In the genomic region with DNA sequence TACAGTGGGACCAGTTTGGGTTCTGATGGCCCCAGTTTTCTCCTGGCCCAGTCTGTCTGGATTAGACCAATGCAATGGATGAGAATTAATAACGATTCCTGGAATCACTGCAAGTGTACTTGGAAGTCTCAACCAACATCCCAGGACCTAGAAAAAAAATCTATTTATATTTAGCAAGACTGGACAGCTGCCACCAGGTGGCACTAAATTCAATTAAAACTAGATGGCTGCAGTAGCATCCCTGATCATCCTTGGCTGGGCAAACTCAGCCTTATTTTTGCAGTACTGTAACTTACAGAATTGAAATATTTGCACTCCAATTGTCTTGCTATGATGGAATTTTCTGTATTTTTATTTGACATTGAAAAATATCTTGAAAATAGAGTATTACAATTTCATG, we compare ENCODE assay signal across 8 cellular contexts.
DNase-seq lines count a peak whose midpoint lies in the region; ATAC-seq, FAIRE-seq and TF ChIP-seq lines count a peak whose summit lies in the region.

No MANE protein-coding gene starts in this region.

- H3K36me3 Mint-ChIP-seq in activated T-cell treated with anti-CD3 and anti-CD28 coated beads, Interleukin-2, amount 50 U/mL, for 4 hours (ENCODE audit: insufficient read depth): no peaks in the 10 kb centered on the region

- no peak for TF ChIP-seq CTCF in GM13976 (IDR thresholded peaks at IDR 0.05; ENCODE audit: borderline replicate concordance, control extremely low read depth, extremely low read depth, insufficient read depth, missing control alignments)

- FAIRE-seq in A204.1 (lab: Jason Lieb, UNC) (peak; percentile 94), HTR-8/SVneo (lab: Jason Lieb, UNC) (no peak), GM12892 (lab: Jason Lieb, UNC) (no peak)

- peak in 1 of 2 donors; percentile 38 for ATAC-seq in activated T-cell treated with anti-CD3 and anti-CD28 coated beads, Interleukin-2, amount 50 U/mL, for 4 hours

- no peak overlapping the region for H3K4me3 Mint-ChIP-seq in activated T-cell treated with anti-CD3 and anti-CD28 coated beads, Interleukin-2, amount 50 U/mL, for 4 hours

- no peak for TF ChIP-seq POLR2A in GM12892 (IDR thresholded peaks at IDR 0.05; ENCODE audit: low read depth, low read length)

- no peaks in the 10 kb centered on the region for H3K9me3 Mint-ChIP-seq in activated T-cell treated with anti-CD3 and anti-CD28 coated beads, Interleukin-2, amount 50 U/mL, for 4 hours

- DNase-seq in GM13976 (ENCODE audit: low spot score) (peak; percentile 19), HTR-8/SVneo (ENCODE audit: insufficient read length, low spot score) (peak; percentile 42), NOMO-1 treated with dmso at 0.1 percent for 144 hours (lab: John Stamatoyannopoulos, UW; ENCODE audit: unreplicated experiment) (peak; percentile 41), head of caudate nucleus (peak in 31 of 42 donors; percentile 9 to 78 (median 42)), pulmonary artery endothelial cell (ENCODE audit: low read depth, low spot score) (peak; percentile 20), GM12892 (ENCODE audit: insufficient read length) (no peak)
- peak; percentile 13 for DNase-seq in activated T-cell treated with anti-CD3 and anti-CD28 coated beads, Interleukin-2, amount 50 U/mL, for 4 hours

- no peaks in the 10 kb centered on the region for H3K27me3 Mint-ChIP-seq in activated T-cell treated with anti-CD3 and anti-CD28 coated beads, Interleukin-2, amount 50 U/mL, for 4 hours (ENCODE audit: low read depth)

- H3K4me1 Mint-ChIP-seq in activated T-cell treated with anti-CD3 and anti-CD28 coated beads, Interleukin-2, amount 50 U/mL, for 4 hours (ENCODE audit: low read depth): no peaks in the 10 kb centered on the region

- in situ Hi-C loops in GM13976 (cut with MboI; ENCODE audit: low sequenced_read_pairs, unreplicated experiment): loop anchor here (25.0 kb wide), 1 partner anchor 1623 kb away; no protein-coding TSS in a partner anchor

- intact Hi-C loops in head of caudate nucleus (cut with DNase I): no loop called here
